19 cellular contexts compared by ENCODE assay signal in the genomic region with DNA sequence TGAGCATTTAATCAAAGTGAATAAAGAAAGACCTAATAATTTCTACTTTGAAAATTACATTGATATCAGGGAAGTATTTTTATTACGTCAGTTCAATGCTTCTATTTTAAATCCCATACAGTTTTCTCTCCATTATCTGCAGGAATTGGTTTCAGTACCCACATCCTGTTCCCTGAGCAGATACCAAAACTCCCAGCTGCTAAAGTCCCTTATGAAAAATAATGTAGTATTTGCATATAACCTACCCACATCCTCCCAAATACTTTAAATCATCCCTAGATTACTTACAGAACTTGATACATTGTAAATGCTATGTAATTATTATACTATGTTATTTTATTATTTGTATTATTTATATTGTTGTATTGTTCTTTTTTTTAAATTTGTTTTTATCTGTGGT.
"Had no signal": no experiment of that assay in that cellular context is flagged by ENCODE, and none has a peak within 500 bp of the region (broad histone marks: within the 10 kb centered on the region; RNA-seq: fewer than 3 reads in every experiment).

No MANE protein-coding gene starts in this region.

- FAIRE-seq: frontal cortex, keratinocyte had no signal

- H3K27me3 ChIP-seq: dorsolateral prefrontal cortex, sigmoid colon, testis, tibial artery had no signal

- H3K9me3 ChIP-seq: lower lobe of right lung, psoas muscle, sigmoid colon, testis, tibial artery had no signal

- H3K4me3 ChIP-seq: dorsolateral prefrontal cortex, lower lobe of right lung, psoas muscle, sigmoid colon, testis, tibial artery had no signal

- H3K27ac ChIP-seq: dorsolateral prefrontal cortex, lower lobe of right lung, psoas muscle, sigmoid colon, testis, tibial artery had no signal

- H3K36me3 ChIP-seq: lower lobe of right lung, sigmoid colon, tibial artery had no signal

- DNase-seq: dorsolateral prefrontal cortex; effector CD4-positive, alpha-beta T cell; left ventricle myocardium superior; lower lobe of right lung; naive thymus-derived CD8-positive, alpha-beta T cell; nephron progenitor cell; nucleus accumbens; posterior cingulate gyrus; psoas muscle; right cardiac atrium; sigmoid colon; stimulated activated CD4-positive, alpha-beta T cell treated with anti-CD3 and anti-CD28 coated beads, Interleukin-4, amount 100 ng/mL, for 4 hours; stimulated activated naive CD8-positive, alpha-beta T cell treated with anti-CD3 and anti-CD28 coated beads, Interleukin-15, Interleukin-2, amounts not matched to agents 100 U/mL and 50 U/mL, for 24 hours; substantia nigra; testis; tibial artery had no signal

- H3K4me1 ChIP-seq: lower lobe of right lung, psoas muscle, sigmoid colon, testis, tibial artery had no signal

- ATAC-seq: left ventricle myocardium superior; lower lobe of right lung; naive thymus-derived CD8-positive, alpha-beta T cell; psoas muscle; right cardiac atrium; stimulated activated memory B cell treated with anti-CD40 and anti-IgM and Interleukin-4, amounts not matched to agents 10 μg/mL and 1 μg/mL and 100 μg/mL, for 72 hours; stimulated activated naive CD8-positive, alpha-beta T cell treated with anti-CD3 and anti-CD28 coated beads, Interleukin-15, Interleukin-2, amounts not matched to agents 100 U/mL and 50 U/mL, for 24 hours had no signal
